7 cellular contexts compared by ENCODE assay signal in the genomic region with DNA sequence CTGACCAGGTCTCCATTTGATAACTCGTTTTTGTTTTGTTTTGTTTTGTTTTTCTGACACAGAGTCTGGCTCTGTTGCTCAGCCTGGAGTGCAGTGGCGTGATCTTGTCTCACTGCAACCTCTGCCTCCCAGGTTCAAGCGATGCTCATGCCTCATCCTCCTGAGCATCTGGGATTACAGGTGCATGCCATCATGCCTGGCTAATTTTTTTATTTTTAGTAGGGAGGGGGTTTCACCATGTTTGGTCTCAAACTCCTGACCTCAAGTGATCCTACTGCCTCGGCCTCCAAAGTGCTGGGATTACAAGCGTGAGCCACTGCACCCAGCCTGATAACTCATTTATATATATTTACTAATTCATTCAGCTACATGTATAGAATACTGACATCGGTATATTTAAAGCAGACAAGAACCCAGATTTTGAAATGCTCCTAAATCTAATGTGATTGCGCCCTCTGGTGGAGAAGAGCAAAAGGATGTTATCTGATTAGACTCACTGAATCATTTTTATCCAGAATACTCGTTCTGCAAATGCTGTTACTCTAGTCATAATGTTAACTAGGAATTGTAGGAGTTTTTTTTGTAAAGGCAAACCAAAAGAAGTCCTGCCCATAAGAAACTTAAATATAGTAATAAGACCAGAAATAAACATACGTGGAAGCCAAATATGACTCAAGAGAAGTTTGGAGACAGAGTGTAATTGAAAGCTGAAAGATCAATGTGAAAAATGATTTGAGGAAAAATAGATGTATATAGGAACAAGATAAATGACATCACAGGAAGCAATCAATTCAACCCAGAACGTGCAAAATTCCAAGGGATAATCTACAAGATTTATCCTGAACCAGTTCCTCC. TPM values are rescaled to one million over a fixed set of nuclear protein-coding genes. Genes with fewer than 3 reads are reported as not detected.
DNase-seq lines count a peak whose midpoint lies in the region; ATAC-seq, FAIRE-seq and TF ChIP-seq lines count a peak whose summit lies in the region.

No MANE protein-coding gene starts in this region.

- no peaks in the 10 kb centered on the region for H4K20me1 ChIP-seq in GM12878 (ENCODE audit: control insufficient read depth, insufficient read depth)

- no peak overlapping the region for H3K4me2 ChIP-seq in GM12878 (ENCODE audit: control insufficient read depth, insufficient read depth)

- SMC1A ChIA-PET in GM12878 (lab: Charles Lee; ENCODE audit: uncharacterized antibody, unreplicated experiment), result interaction anchor here (0.5 to 6.0 kb wide), 25 partner anchors 7 to 1481 kb away, joined by 3 to 64 read pairs (median 4); no protein-coding TSS in a partner anchor

- TF ChIP-seq CTCF in Panc1 (IDR thresholded peaks at IDR 0.05) (peak; percentile 81), GM12878 (IDR thresholded peaks at IDR 0.05 in 2 of 3, conservative IDR thresholded peaks at IDR 0.05 in 1 of 3; ENCODE audit: control insufficient read depth in 2 of 3, extremely low read depth in 1 of 3, insufficient read depth in 1 of 3, low read depth in 3 of 3, low read length in 3 of 3) (peak; percentile 54 to 68 (median 68); a peak in 5 of 6 replicates), suprapubic skin (IDR thresholded peaks at IDR 0.05) (peak; percentile 65 to 66)

- H3K9me3 ChIP-seq in Panc1 (ENCODE audit: control insufficient read depth, insufficient read depth, low read depth, low read length) (no peaks in the 10 kb centered on the region), GM12878 (replicated peaks; ENCODE audit: control insufficient read depth, insufficient read depth, low read length) (no peaks in the 10 kb centered on the region), suprapubic skin (no peaks in the 10 kb centered on the region)

- H3K4me1 ChIP-seq in Panc1 (ENCODE audit: control insufficient read depth, insufficient read depth, low read length), result peaks cover 7% of the 10 kb centered on the region; the same call in 1 of the 2 replicates
- H3K4me1 ChIP-seq in GM12878 (ENCODE audit: control insufficient read depth, insufficient read depth, low read length), result no peaks in the 10 kb centered on the region
- H3K4me1 ChIP-seq in suprapubic skin, result peaks cover 33% of the 10 kb centered on the region

- BruUV-seq in Panc1 (replicated peaks; lab: Mats Ljungman, UMichigan), result no TSS peak
- no TSS peak for BruUV-seq in GM12878 (replicated peaks; lab: Mats Ljungman, UMichigan)

- no peaks in the 10 kb centered on the region for H3K79me2 ChIP-seq in GM12878 (ENCODE audit: control insufficient read depth, insufficient read depth, low read length)

- H3K4me3 ChIP-seq in Panc1 (ENCODE audit: low read depth in 2 of 2, low read length in 2 of 2) (no peak overlapping the region), GM12878 (no peak overlapping the region), suprapubic skin (no peak overlapping the region)

- peaks cover 5% of the 10 kb centered on the region; the same call in 1 of the 2 replicates for H3K27me3 ChIP-seq in Panc1 (ENCODE audit: control insufficient read depth, insufficient read depth, low read length)
- H3K27me3 ChIP-seq in GM12878 (replicated peaks in 1 of 2; ENCODE audit: control insufficient read depth in 2 of 2, insufficient read depth in 2 of 2, low read length in 1 of 2), result peaks cover 13 to 21% of the 10 kb centered on the region in 2 experiments
- peaks cover 17% of the 10 kb centered on the region for H3K27me3 ChIP-seq in suprapubic skin

- no peak overlapping the region for H3K9ac ChIP-seq in GM12878 (ENCODE audit: control insufficient read depth, insufficient read depth, low read length)

- TF ChIP-seq POLR2A in GM12878 (IDR thresholded peaks at IDR 0.05; ENCODE audit: low read depth, low read length), result no peak
- no peak for TF ChIP-seq POLR2A in suprapubic skin (IDR thresholded peaks at IDR 0.05)

- in situ Hi-C loops in Panc1 (cut with HindIII; ENCODE audit: low pct_unique_long_range_greater_than_20kb, low sequenced_read_pairs) (no loop called here), GM12878 (cut with MboI) (loop anchor here (5.0 to 10.0 kb wide), 4 partner anchors 1226 to 1536 kb away; no protein-coding TSS in a partner anchor)

- H3K36me3 ChIP-seq in Panc1 (ENCODE audit: control insufficient read depth, insufficient read depth, low read length) (no peaks in the 10 kb centered on the region), GM12878 (ENCODE audit: control insufficient read depth in 2 of 2, insufficient read depth in 2 of 2, low read length in 1 of 2) (no peaks in the 10 kb centered on the region), suprapubic skin (no peaks in the 10 kb centered on the region)

- TF ChIP-seq EP300 in GM12878 (IDR thresholded peaks at IDR 0.05; ENCODE audit: borderline replicate concordance in 1 of 2, control insufficient read depth in 1 of 2, low read depth in 2 of 2, low read length in 2 of 2), result no peak
- TF ChIP-seq EP300 in suprapubic skin (IDR thresholded peaks at IDR 0.05), result no peak

- peak; percentile 73 for TF ChIP-seq RAD21 in GM12878 (IDR thresholded peaks at IDR 0.05; ENCODE audit: insufficient read depth, low read depth, low read length)

- ATAC-seq in Panc1, result no peak; the same call in 1 of the 2 replicates
- 0 out of 3 replicates have a peak, but pooled peaks have one; percentile 11 for ATAC-seq in GM12878
- ATAC-seq in left colon, result peak; percentile 41
- ATAC-seq in HG03135 (IDR thresholded peaks at IDR 0.05; ENCODE audit: unreplicated experiment), result no peak

- POLR2A ChIA-PET in Panc1 (lab: Charles Lee), result no interaction called here
- POLR2A ChIA-PET in GM12878 (lab: Charles Lee), result no interaction called here

- CTCF ChIA-PET in Panc1 (lab: Charles Lee) (interaction anchor here (0.7 kb wide), 2 partner anchors 1387 to 1462 kb away, joined by 4 to 5 read pairs; no protein-coding TSS in a partner anchor), GM12878 (lab: Yijun Ruan, JAX) (interaction anchor here (0.7 to 6.3 kb wide), 52 partner anchors 10 to 1539 kb away, joined by 3 to 95 read pairs (median 4); no protein-coding TSS in a partner anchor)

- 14% methylated on average over 10 of the region's 10 CpGs for WGBS in GM12878 (ENCODE audit: insufficient coverage, insufficient replicate concordance, low lambda C conversion rate, missing lambda C conversion rate)
- 25% methylated on average over 10 of the region's 10 CpGs for WGBS in suprapubic skin

- intact Hi-C loops in Panc1 (cut with micrococcal nuclease; ENCODE audit: unreplicated experiment) (loop anchor here (5.0 to 10.0 kb wide), 3 partner anchors 1354 to 1536 kb away; no protein-coding TSS in a partner anchor), GM12878 (cut with micrococcal nuclease; ENCODE audit: unreplicated experiment) (loop anchor here (5.0 kb wide), 1 partner anchor 316 kb away; no protein-coding TSS in a partner anchor), left colon (cut with DNase I, micrococcal nuclease) (loop anchor here in 1 of 2 donors (5.0 kb wide), 2 partner anchors 1474 to 1534 kb away; no protein-coding TSS in a partner anchor)

- DNase-seq in Daoy (ENCODE audit: low read depth), result peak; percentile 65
- DNase-seq in KG1 (lab: John Stamatoyannopoulos, UW), result peak; percentile 22
- DNase-seq in Panc1 (ENCODE audit: low read depth, low spot score), result no peak
- DNase-seq in GM12878 (ENCODE audit: low read depth, low spot score), result no peak
- peak in 1 of 2 donors; percentile 54 for DNase-seq in left colon
- no peak for DNase-seq in suprapubic skin (ENCODE audit: low spot score in 2 of 2)

- H3K27ac ChIP-seq in Panc1 (ENCODE audit: low read length) (no peak overlapping the region), GM12878 (ENCODE audit: control insufficient read depth, insufficient read depth) (no peak overlapping the region), suprapubic skin (no peak overlapping the region)

- peak; percentile 23 for FAIRE-seq in GM12878 (lab: Jason Lieb, UNC)

- RAD21 ChIA-PET in GM12878 (lab: Charles Lee; ENCODE audit: unreplicated experiment), result interaction anchor here (0.9 to 4.8 kb wide), 8 partner anchors 73 to 1473 kb away, joined by 3 to 59 read pairs (median 7); partner anchors contain the start of gene TMEM30A

- H2AFZ ChIP-seq in GM12878 (ENCODE audit: control insufficient read depth, low read depth, low read length), result no peak overlapping the region

RNA-seq across cellular contexts. Expression of gene COL12A1, which starts 5.3 kb away (rescaled TPM):
- total RNA-seq in Daoy (2014; rRNA removed; shearing (Covaris generic)), result 5.5 and 6.6 TPM in 2 replicates
- total RNA-seq in Panc1 (2021; ENCODE audit: unreplicated experiment) (10.4 TPM), GM12878 (2014; rRNA removed) (under 0.01 TPM in 1 of 2 replicates, not detected in the other), GM12878 (2014; rRNA removed; fragmentation: Illumina TruSeq; extraction: Trizol) (not detected in 2 replicates), GM12878 (2021) (0.29 and 0.69 TPM in 2 replicates), left colon (10 to 100 TPM in 1 of 2 donors, 1 to 10 TPM in 1; 5.5 to 18.4 TPM), suprapubic skin (10 to 100 TPM; 41.2 to 47.2 (median 44.1) TPM)
- polyA plus RNA-seq in Panc1 (2012; ENCODE audit: insufficient read length), result 10.5 TPM
- total RNA-seq in GM12878 (2013; cell fraction: nucleolus; rRNA removed), result 0.29 TPM in 1 of 2 replicates, not detected in the other
- polyA plus RNA-seq in GM12878 (2011; ENCODE audit: low read depth), result not detected
- polyA plus RNA-seq in GM12878 (2011; rRNA removed) (0.03 TPM in 1 of 2 replicates, not detected in the other), GM12878 (2014; fragmentation: Illumina TruSeq; extraction: Trizol) (under 0.01 TPM in 1 of 2 replicates, not detected in the other), GM12878 (2014; fragmentation: Nextera tagmentation; extraction: Ambion mirVana) (not detected), GM12878 (2014; rRNA removed) (not detected in 2 replicates), GM12878 (2016; fragmentation: Nextera tagmentation; extraction: Ambion mirVana) (under 1 TPM; 0.04 to 0.17 TPM)
- 0.02 TPM in 1 of 2 replicates, not detected in the other for polyA plus RNA-seq in GM12878 (2011; cell fraction: cytosol; rRNA removed)
- polyA plus RNA-seq in GM12878 (2011; cell fraction: nucleus; rRNA removed), result not detected in 2 replicates
- polyA plus RNA-seq in GM12878 (2012), result not detected in 2 replicates
- polyA minus RNA-seq in GM12878 (2011; rRNA and poly(A)+ RNA removed), result not detected in 2 replicates
- 3.3 and 3.6 TPM in 2 replicates for polyA minus RNA-seq in GM12878 (2011; cell fraction: cytosol; rRNA and poly(A)+ RNA removed)
- 0.12 and 0.86 TPM in 2 replicates for polyA minus RNA-seq in GM12878 (2011; cell fraction: nucleus; rRNA and poly(A)+ RNA removed)

RNA-seq across cellular contexts. Expression of gene COX7A2, which starts 32.5 kb away (rescaled TPM):
- total RNA-seq in Daoy (2014; rRNA removed; shearing (Covaris generic)), result 801 and 813 TPM in 2 replicates
- total RNA-seq in Panc1 (2021; ENCODE audit: unreplicated experiment), result 707 TPM
- polyA plus RNA-seq in Panc1 (2012; ENCODE audit: insufficient read length), result 412 TPM
- total RNA-seq in GM12878 (2013; cell fraction: nucleolus; rRNA removed), result 16.2 and 17.4 TPM in 2 replicates
- total RNA-seq in GM12878 (2014; rRNA removed), result 199 and 239 TPM in 2 replicates
- 417 and 432 TPM in 2 replicates for total RNA-seq in GM12878 (2014; rRNA removed; fragmentation: Illumina TruSeq; extraction: Trizol)
- 384 and 403 TPM in 2 replicates for total RNA-seq in GM12878 (2021)
- polyA plus RNA-seq in GM12878 (2011; ENCODE audit: low read depth), result 436 TPM
- polyA plus RNA-seq in GM12878 (2011; rRNA removed), result 552 and 633 TPM in 2 replicates
- 192 and 230 TPM in 2 replicates for polyA plus RNA-seq in GM12878 (2011; cell fraction: cytosol; rRNA removed)
- polyA plus RNA-seq in GM12878 (2011; cell fraction: nucleus; rRNA removed), result 111 and 240 TPM in 2 replicates
- polyA plus RNA-seq in GM12878 (2012), result 254 and 400 TPM in 2 replicates
- polyA plus RNA-seq in GM12878 (2014; fragmentation: Illumina TruSeq; extraction: Trizol), result 520 and 635 TPM in 2 replicates
- polyA plus RNA-seq in GM12878 (2014; fragmentation: Nextera tagmentation; extraction: Ambion mirVana), result 1,000 to 10,000 TPM; 1,615 to 1,834 TPM
- polyA plus RNA-seq in GM12878 (2014; rRNA removed), result 238 and 276 TPM in 2 replicates
- 1,000 to 10,000 TPM in 1 of 2 experiments, 100 to 1,000 TPM in 1; 984 to 1,077 TPM for polyA plus RNA-seq in GM12878 (2016; fragmentation: Nextera tagmentation; extraction: Ambion mirVana)
- polyA minus RNA-seq in GM12878 (2011; rRNA and poly(A)+ RNA removed), result 38.3 and 42.0 TPM in 2 replicates
- polyA minus RNA-seq in GM12878 (2011; cell fraction: cytosol; rRNA and poly(A)+ RNA removed), result 19.9 and 26.2 TPM in 2 replicates
- 15.3 and 17.0 TPM in 2 replicates for polyA minus RNA-seq in GM12878 (2011; cell fraction: nucleus; rRNA and poly(A)+ RNA removed)
- total RNA-seq in left colon, result 100 to 1,000 TPM; 704 to 802 TPM
- total RNA-seq in suprapubic skin, result 100 to 1,000 TPM; 110 to 303 (median 209) TPM

Comparison
In these comparisons a context has a peak if more than half of its experiments do, and no peak if none do; other contexts are left out.
1. DNase-seq: peak in Daoy (single experiment) and KG1 (single experiment); none in Panc1 (single experiment), GM12878 (single experiment) and suprapubic skin (0 of 2).
2. ATAC-seq: peak in GM12878 (single experiment) and left colon (single experiment); none in Panc1 (single experiment) and HG03135 (single experiment).
3. Peak in every context shown above with its lines, with median percentiles within 50 percentile points of each other: CTCF ChIP-seq.